Comparison of ENCODE assay signal across 27 cellular contexts in the genomic region with DNA sequence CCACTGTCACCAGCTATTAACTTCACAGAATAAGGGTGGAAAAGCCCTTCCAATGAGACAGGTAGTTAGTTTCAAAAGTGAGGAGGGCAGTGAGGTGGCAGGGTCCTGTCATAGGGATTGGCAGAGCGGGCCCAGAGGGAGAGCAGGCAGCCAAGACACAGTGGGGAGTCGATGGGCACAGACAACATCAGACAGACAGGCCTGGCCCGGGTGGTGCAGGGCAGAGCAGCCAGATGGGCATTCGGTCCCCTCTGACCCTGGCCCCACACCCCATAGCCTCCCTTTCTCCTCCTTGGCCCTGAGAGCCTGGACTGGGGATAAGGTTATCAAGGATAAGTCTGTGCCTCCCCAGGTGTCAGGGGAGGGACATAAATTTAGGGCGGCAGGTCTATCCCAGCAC.
"Had no signal": no experiment of that assay in that cellular context is flagged by ENCODE, and none has a peak within 500 bp of the region (broad histone marks: within the 10 kb centered on the region; RNA-seq: fewer than 3 reads in every experiment).

No MANE protein-coding gene starts in this region.

- H3K36me3 ChIP-seq: ovary, prostate gland, right lobe of liver, sigmoid colon, stomach, thoracic aorta, thyroid gland, tibial nerve, upper lobe of left lung, vagina had no signal

- H3K4me1 ChIP-seq: prostate gland, right lobe of liver had no signal

- H3K9me3 ChIP-seq: ovary, prostate gland, right lobe of liver, sigmoid colon, stomach, thoracic aorta, thyroid gland, tibial nerve, upper lobe of left lung, vagina had no signal

- H3K4me3 ChIP-seq: ovary, prostate gland, right lobe of liver, sigmoid colon, stomach, thoracic aorta, thyroid gland, tibial nerve, upper lobe of left lung, vagina had no signal

- DNase-seq: naive B cell; naive thymus-derived CD8-positive, alpha-beta T cell; nephron progenitor cell; occipital lobe; ovary; right cardiac atrium; sigmoid colon; small intestine; stimulated activated CD4-positive, alpha-beta T cell treated with anti-CD3 and anti-CD28 coated beads, Interleukin-15, amount 100 ng/mL, for 24 hours; stimulated activated CD4-positive, alpha-beta T cell treated with anti-CD3 and anti-CD28 coated beads, Interleukin-2, amount 100 ng/mL, for 24 hours; stimulated activated CD4-positive, alpha-beta T cell treated with anti-CD3 and anti-CD28 coated beads, Interleukin-2, amount 100 ng/mL, for 48 hours; stimulated activated CD4-positive, alpha-beta T cell treated with anti-CD3 and anti-CD28 coated beads, Interleukin-4, amount 100 ng/mL, for 24 hours; stimulated activated naive B cell treated with anti-CD40 and anti-IgM and Interleukin-4, amounts not matched to agents 10 μg/mL and 1 μg/mL and 100 μg/mL, for 72 hours; stimulated activated naive CD4-positive, alpha-beta T cell treated with Interleukin-2 at 50 U/mL for 16 hours; stomach; thyroid gland; trophoblast cell; upper lobe of left lung had no signal

- H3K27ac Mint-ChIP-seq: naive B cell; natural killer cell treated with Interleukin-12 subunit alpha and Interleukin-12 subunit beta and Interleukin-15 and Interleukin-18, amount 100 ng/mL, for 72 hours; nephron progenitor cell; stimulated activated effector memory CD8-positive, alpha-beta T cell treated with anti-CD3 and anti-CD28 coated beads, Interleukin-12 subunit alpha, Interleukin-12 subunit beta, amount 100 ng/mL, for 72 hours; stimulated activated naive B cell treated with anti-CD40 and anti-IgM and Interleukin-4, amounts not matched to agents 10 μg/mL and 1 μg/mL and 100 μg/mL, for 72 hours; stimulated activated naive CD8-positive, alpha-beta T cell treated with anti-CD3 and anti-CD28 coated beads, Interleukin-15, Interleukin-2, amounts not matched to agents 100 ng/mL and 50 ng/mL, for 24 hours had no signal

- H3K27me3 ChIP-seq: ovary, right lobe of liver, thyroid gland, tibial nerve, upper lobe of left lung, vagina had no signal

- H3K9ac ChIP-seq: parathyroid adenoma had no signal

- H3K27ac ChIP-seq: ovary, parathyroid adenoma, prostate gland, right lobe of liver, sigmoid colon, stomach, thoracic aorta, thyroid gland, tibial nerve, upper lobe of left lung, vagina had no signal

- H3K4me3 Mint-ChIP-seq: natural killer cell treated with Interleukin-12 subunit alpha and Interleukin-12 subunit beta and Interleukin-15 and Interleukin-18, amount 100 ng/mL, for 72 hours; nephron progenitor cell; stimulated activated effector memory CD8-positive, alpha-beta T cell treated with anti-CD3 and anti-CD28 coated beads, Interleukin-12 subunit alpha, Interleukin-12 subunit beta, amount 100 ng/mL, for 72 hours; stimulated activated naive B cell treated with anti-CD40 and anti-IgM and Interleukin-4, amounts not matched to agents 10 μg/mL and 1 μg/mL and 100 μg/mL, for 72 hours; stimulated activated naive CD8-positive, alpha-beta T cell treated with anti-CD3 and anti-CD28 coated beads, Interleukin-15, Interleukin-2, amounts not matched to agents 100 ng/mL and 50 ng/mL, for 24 hours had no signal

- H3K9me3 Mint-ChIP-seq: natural killer cell treated with Interleukin-12 subunit alpha and Interleukin-12 subunit beta and Interleukin-15 and Interleukin-18, amount 100 ng/mL, for 72 hours; stimulated activated effector memory CD8-positive, alpha-beta T cell treated with anti-CD3 and anti-CD28 coated beads, Interleukin-12 subunit alpha, Interleukin-12 subunit beta, amount 100 ng/mL, for 72 hours; stimulated activated naive CD8-positive, alpha-beta T cell treated with anti-CD3 and anti-CD28 coated beads, Interleukin-15, Interleukin-2, amounts not matched to agents 100 ng/mL and 50 ng/mL, for 24 hours had no signal

- H3K36me3 Mint-ChIP-seq: naive B cell; naive thymus-derived CD8-positive, alpha-beta T cell; stimulated activated naive B cell treated with anti-CD40 and anti-IgM and Interleukin-4, amounts not matched to agents 10 μg/mL and 1 μg/mL and 100 μg/mL, for 72 hours had no signal

- H2AFZ ChIP-seq: parathyroid adenoma had no signal

- ATAC-seq: naive thymus-derived CD8-positive, alpha-beta T cell; natural killer cell treated with Interleukin-12 subunit alpha and Interleukin-12 subunit beta and Interleukin-15 and Interleukin-18, amount 100 ng/mL, for 72 hours; right cardiac atrium; right lobe of liver; stimulated activated effector memory CD8-positive, alpha-beta T cell treated with anti-CD3 and anti-CD28 coated beads, Interleukin-12 subunit alpha, Interleukin-12 subunit beta, amount 100 ng/mL, for 72 hours; stimulated activated naive B cell treated with anti-CD40 and anti-IgM and Interleukin-4, amounts not matched to agents 10 μg/mL and 1 μg/mL and 100 μg/mL, for 72 hours had no signal
